9 cellular contexts compared by ENCODE assay signal in the genomic region with DNA sequence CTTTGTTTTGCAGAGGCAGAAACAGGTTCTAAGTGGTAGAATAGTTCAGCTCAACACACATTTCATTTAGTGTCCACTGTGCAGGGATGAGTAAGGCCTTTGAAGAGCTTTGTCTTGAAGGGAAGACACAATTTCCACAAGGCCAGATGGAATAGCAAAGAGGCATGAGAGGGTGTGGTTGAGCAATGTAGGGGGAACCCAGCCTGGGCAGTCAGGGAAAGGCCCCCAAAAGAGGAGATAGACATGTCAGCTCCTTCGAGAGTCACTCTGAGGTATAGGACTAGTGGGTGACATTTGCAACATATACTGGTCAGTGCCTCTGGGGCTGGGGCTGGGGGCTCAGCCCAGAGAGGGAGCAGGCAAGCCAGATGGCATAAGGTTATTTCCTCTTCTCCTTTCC. TPM values are rescaled to one million over a fixed set of nuclear protein-coding genes. Genes with fewer than 3 reads are reported as not detected.
DNase-seq lines count a peak whose midpoint lies in the region; ATAC-seq, FAIRE-seq and TF ChIP-seq lines count a peak whose summit lies in the region.
"Had no signal": no experiment of that assay in that cellular context is flagged by ENCODE, and none has a peak within 500 bp of the region (broad histone marks: within the 10 kb centered on the region; RNA-seq: fewer than 3 reads in every experiment).

No MANE protein-coding gene starts in this region.

- no peak for FAIRE-seq in HepG2 (lab: Jason Lieb, UNC)

- BruUV-seq in HepG2 (replicated peaks; lab: Mats Ljungman, UMichigan), result no TSS peak

- CTCF ChIA-PET in activated CD8-positive, alpha-beta memory T cell treated with anti-CD3 and anti-CD28 coated beads, Interleukin-2, amount 10 ng/mL, durations not matched to agents 7 days and 5 days (lab: Charles Lee), result interaction anchor here (0.7 to 1.6 kb wide), 3 partner anchors 19 to 400 kb away, joined by 3 to 4 read pairs (median 3); no protein-coding TSS in a partner anchor
- CTCF ChIA-PET in HepG2 (lab: Yijun Ruan, JAX; ENCODE audit: low intra/inter-chr PET ratio, low total read pairs), result no interaction called here

- no peaks in the 10 kb centered on the region for H3K9me3 ChIP-seq in adipocyte (ENCODE audit: control insufficient read depth, low read length)
- H3K9me3 ChIP-seq in HepG2 (ENCODE audit: low read length), result no peaks in the 10 kb centered on the region
- H3K9me3 ChIP-seq in stomach smooth muscle (ENCODE audit: control insufficient read depth in 2 of 2, low read length in 2 of 2), result no peaks in the 10 kb centered on the region

- intact Hi-C loops in HepG2 (cut with micrococcal nuclease; ENCODE audit: unreplicated experiment), result no loop called here

- H3K4me3 Mint-ChIP-seq in activated CD8-positive, alpha-beta memory T cell treated with anti-CD3 and anti-CD28 coated beads, Interleukin-2, amount 10 ng/mL, durations not matched to agents 7 days and 5 days, result no peak overlapping the region

- H3K27ac ChIP-seq in HepG2 (ENCODE audit: extremely low read length, insufficient read depth, low read length), result peak overlapping the region; percentile 67
- peak overlapping the region; percentile 55 for H3K27ac ChIP-seq in stomach smooth muscle (ENCODE audit: low read length)

- TF ChIP-seq RAD21 in HepG2 (CRISPR knock-in tag; IDR thresholded peaks at IDR 0.05), result no peak

- H3K36me3 ChIP-seq in adipocyte (ENCODE audit: control insufficient read depth, insufficient read depth, low read length, severe bottlenecking), result peaks cover 12% of the 10 kb centered on the region
- peaks cover 16 to 52% of the 10 kb centered on the region in 2 experiments for H3K36me3 ChIP-seq in HepG2 (replicated peaks in 1 of 2; ENCODE audit: control insufficient read depth in 1 of 2, insufficient read depth in 2 of 2, low read length in 2 of 2)
- H3K36me3 ChIP-seq in stomach smooth muscle (ENCODE audit: control insufficient read depth in 2 of 2, insufficient read depth in 2 of 2, low read length in 2 of 2), result peaks cover 13 to 17% of the 10 kb centered on the region in 2 donors

- peak overlapping the region; percentile 71 for H3K4me2 ChIP-seq in HepG2 (ENCODE audit: low read depth, low read length)

- H3K4me3 ChIP-seq in adipocyte (ENCODE audit: low read length) (peak overlapping the region; percentile 0), HepG2 (replicated peaks in 1 of 3; ENCODE audit: insufficient read depth in 1 of 3, low read depth in 2 of 3, low read length in 3 of 3) (peak overlapping the region; percentile 3 to 49 (median 14); a peak in 4 of 6 replicates), stomach smooth muscle (ENCODE audit: low read length in 2 of 2) (peak overlapping the region in 1 of 2 donors; percentile 52)

- H3K27me3 Mint-ChIP-seq in activated CD8-positive, alpha-beta memory T cell treated with anti-CD3 and anti-CD28 coated beads, Interleukin-2, amount 10 ng/mL, durations not matched to agents 7 days and 5 days, result no peaks in the 10 kb centered on the region
- H3K27me3 Mint-ChIP-seq: stimulated activated naive CD8-positive, alpha-beta T cell treated with anti-CD3 and anti-CD28 coated beads, Interleukin-15, amount 100 ng/mL, for 72 hours had no signal

- TF ChIP-seq EP300 in HepG2 (IDR thresholded peaks at IDR 0.05; ENCODE audit: low read depth in 2 of 2, low read length in 2 of 2), result no peak
- TF ChIP-seq EP300 in HepG2 (CRISPR knock-in tag; IDR thresholded peaks at IDR 0.05; ENCODE audit: borderline replicate concordance), result no peak

- in situ Hi-C loops in HepG2 (cut with HindIII; ENCODE audit: extremely low pct_ligation_motif_present, low pct_unique_long_range_greater_than_20kb), result no loop called here

- 91% methylated on average over 1 of the region's 1 CpG for WGBS in HepG2 (ENCODE audit: low lambda C conversion rate)

- no peaks in the 10 kb centered on the region for H3K9me3 Mint-ChIP-seq in activated CD8-positive, alpha-beta memory T cell treated with anti-CD3 and anti-CD28 coated beads, Interleukin-2, amount 10 ng/mL, durations not matched to agents 7 days and 5 days (ENCODE audit: low read depth)
- H3K9me3 Mint-ChIP-seq: stimulated activated naive CD8-positive, alpha-beta T cell treated with anti-CD3 and anti-CD28 coated beads, Interleukin-15, amount 100 ng/mL, for 72 hours had no signal

- POLR2A ChIA-PET in HepG2 (lab: Yijun Ruan, JAX), result interaction anchor here (0.7 to 2.1 kb wide), 7 partner anchors 7 to 124 kb away, joined by 3 to 13 read pairs (median 4); a partner anchor contains a TSS

- TF ChIP-seq POLR2A in HepG2 (IDR thresholded peaks at IDR 0.05; ENCODE audit: insufficient read depth in 1 of 2, low read depth in 2 of 2, low read length in 2 of 2), result no peak

- H2AFZ ChIP-seq in HepG2 (ENCODE audit: low read length), result no peak overlapping the region

- H3K9ac ChIP-seq in adipocyte (ENCODE audit: low read length) (no peak overlapping the region), HepG2 (ENCODE audit: insufficient read depth, low read depth, low read length) (peak overlapping the region; percentile 18), stomach smooth muscle (ENCODE audit: low read length in 2 of 2) (peak overlapping the region in 1 of 2 donors; percentile 21)

- DNase-seq in activated CD8-positive, alpha-beta memory T cell treated with anti-CD3 and anti-CD28 coated beads, Interleukin-2, amount 10 ng/mL, durations not matched to agents 7 days and 5 days, result no peak
- DNase-seq in activated CD8-positive, alpha-beta memory T cell treated with anti-CD3 and anti-CD28 coated beads, Interleukin-2, amount 50 U/mL, for 48 hours, result no peak
- peak; percentile 18 for DNase-seq in adipocyte (ENCODE audit: low read depth)
- no peak for DNase-seq in HepG2 (ENCODE audit: low spot score)
- DNase-seq in GM03348 (ENCODE audit: low spot score), result no peak
- DNase-seq in NCI-H1048 (lab: John Stamatoyannopoulos, UW), result no peak
- no peak for DNase-seq in pons (ENCODE audit: low spot score)
- DNase-seq: stimulated activated naive CD8-positive, alpha-beta T cell treated with anti-CD3 and anti-CD28 coated beads, Interleukin-15, amount 100 ng/mL, for 72 hours had no signal

- no peak for ATAC-seq in activated CD8-positive, alpha-beta memory T cell treated with anti-CD3 and anti-CD28 coated beads, Interleukin-2, amount 10 ng/mL, durations not matched to agents 7 days and 5 days
- ATAC-seq in HepG2, result peak; percentile 60
- ATAC-seq: stimulated activated naive CD8-positive, alpha-beta T cell treated with anti-CD3 and anti-CD28 coated beads, Interleukin-15, amount 100 ng/mL, for 72 hours had no signal

- H3K4me1 Mint-ChIP-seq in activated CD8-positive, alpha-beta memory T cell treated with anti-CD3 and anti-CD28 coated beads, Interleukin-2, amount 10 ng/mL, durations not matched to agents 7 days and 5 days, result peaks cover 54% of the 10 kb centered on the region

- H3K4me1 ChIP-seq in adipocyte (ENCODE audit: control insufficient read depth, insufficient read depth, low read length), result peaks cover 58% of the 10 kb centered on the region
- peaks cover 70% of the 10 kb centered on the region for H3K4me1 ChIP-seq in HepG2 (ENCODE audit: insufficient read depth, low read length)
- H3K4me1 ChIP-seq in stomach smooth muscle (ENCODE audit: control insufficient read depth, insufficient read depth, low read length), result peaks cover 68% of the 10 kb centered on the region

- H3K27ac Mint-ChIP-seq in activated CD8-positive, alpha-beta memory T cell treated with anti-CD3 and anti-CD28 coated beads, Interleukin-2, amount 10 ng/mL, durations not matched to agents 7 days and 5 days, result peak overlapping the region; percentile 35

- H3K27me3 ChIP-seq in adipocyte (replicated peaks; ENCODE audit: control insufficient read depth, insufficient read depth, low read length) (no peaks in the 10 kb centered on the region), HepG2 (ENCODE audit: control insufficient read depth in 1 of 2, insufficient read depth in 2 of 2, low read length in 2 of 2) (no peaks in the 10 kb centered on the region), stomach smooth muscle (ENCODE audit: control insufficient read depth in 1 of 2, insufficient read depth in 2 of 2, low read length in 2 of 2) (no peaks in the 10 kb centered on the region)

- no peak for TF ChIP-seq CTCF in HepG2 (CRISPR knock-in tag; IDR thresholded peaks at IDR 0.05)

- peaks cover 90% of the 10 kb centered on the region for H3K79me2 ChIP-seq in HepG2 (ENCODE audit: insufficient read depth, low read length)

- peaks cover 68% of the 10 kb centered on the region for H4K20me1 ChIP-seq in HepG2 (ENCODE audit: insufficient read depth, low read length)

- peaks cover 58% of the 10 kb centered on the region for H3K36me3 Mint-ChIP-seq in activated CD8-positive, alpha-beta memory T cell treated with anti-CD3 and anti-CD28 coated beads, Interleukin-2, amount 10 ng/mL, durations not matched to agents 7 days and 5 days

RNA-seq across cellular contexts. Expression of a gene that starts 7.0 kb away (rescaled TPM):
- 100 to 1,000 TPM; 111 to 126 TPM for total RNA-seq in activated CD8-positive, alpha-beta memory T cell treated with anti-CD3 and anti-CD28 coated beads, Interleukin-2, amount 10 ng/mL, durations not matched to agents 7 days and 5 days
- 68.9 and 77.9 TPM in 2 replicates for total RNA-seq in HepG2 (2016; rRNA removed; fragmentation: Illumina TruSeq; extraction: Trizol)
- total RNA-seq in HepG2 (2016; cell fraction: cytosol; rRNA removed; fragmentation: Illumina TruSeq; extraction: Trizol; ENCODE audit: low read depth), result 33.0 and 40.4 TPM in 2 replicates
- 67.3 and 68.1 TPM in 2 replicates for total RNA-seq in HepG2 (2016; cell fraction: insoluble cytoplasmic fraction; rRNA removed; fragmentation: Illumina TruSeq; extraction: Trizol)
- 116 and 133 TPM in 2 replicates for total RNA-seq in HepG2 (2016; cell fraction: membrane; rRNA removed; fragmentation: Illumina TruSeq; extraction: Trizol)
- total RNA-seq in HepG2 (2016; cell fraction: nucleus; rRNA removed; fragmentation: Illumina TruSeq; extraction: Trizol), result 33.2 and 35.5 TPM in 2 replicates
- 76.9 and 81.4 TPM in 2 replicates for polyA plus RNA-seq in HepG2 (2011; rRNA removed)
- polyA plus RNA-seq in HepG2 (2011; cell fraction: cytosol; rRNA removed), result 86.0 TPM in 2 replicates
- 33.7 and 38.7 TPM in 2 replicates for polyA plus RNA-seq in HepG2 (2011; cell fraction: nucleus; rRNA removed)
- 40.0 and 40.1 TPM in 2 replicates for polyA plus RNA-seq in HepG2 (2012)
- 28.2 and 39.0 TPM in 2 replicates for polyA plus RNA-seq in HepG2 (2016; cell fraction: cytosol; fragmentation: Illumina TruSeq; extraction: Trizol; ENCODE audit: low read depth)
- polyA plus RNA-seq in HepG2 (2016; cell fraction: insoluble cytoplasmic fraction; fragmentation: Illumina TruSeq; extraction: Trizol; ENCODE audit: low read depth), result 72.9 and 78.4 TPM in 2 replicates
- polyA plus RNA-seq in HepG2 (2016; cell fraction: membrane; fragmentation: Illumina TruSeq; extraction: Trizol; ENCODE audit: low read depth), result 87.0 and 103 TPM in 2 replicates
- polyA plus RNA-seq in HepG2 (2016; cell fraction: nucleus; fragmentation: Illumina TruSeq; extraction: Trizol; ENCODE audit: insufficient read depth, low read depth), result 49.9 and 55.5 TPM in 2 replicates
- polyA minus RNA-seq in HepG2 (2011; rRNA and poly(A)+ RNA removed; ENCODE audit: low replicate concordance), result 171 and 230 TPM in 2 replicates
- polyA minus RNA-seq in HepG2 (2011; cell fraction: cytosol; rRNA and poly(A)+ RNA removed), result 93.0 and 100 TPM in 2 replicates
- 24.7 and 35.2 TPM in 2 replicates for polyA minus RNA-seq in HepG2 (2011; cell fraction: nucleus; rRNA and poly(A)+ RNA removed)

RNA-seq across cellular contexts. Expression of a gene that starts 34.8 kb away (rescaled TPM):
- total RNA-seq in activated CD8-positive, alpha-beta memory T cell treated with anti-CD3 and anti-CD28 coated beads, Interleukin-2, amount 10 ng/mL, durations not matched to agents 7 days and 5 days, result 10 to 100 TPM; 23.8 to 24.8 TPM
- 15.3 and 19.7 TPM in 2 replicates for total RNA-seq in HepG2 (2016; rRNA removed; fragmentation: Illumina TruSeq; extraction: Trizol)
- 2.3 and 2.6 TPM in 2 replicates for total RNA-seq in HepG2 (2016; cell fraction: cytosol; rRNA removed; fragmentation: Illumina TruSeq; extraction: Trizol; ENCODE audit: low read depth)
- 15.3 and 17.1 TPM in 2 replicates for total RNA-seq in HepG2 (2016; cell fraction: insoluble cytoplasmic fraction; rRNA removed; fragmentation: Illumina TruSeq; extraction: Trizol)
- total RNA-seq in HepG2 (2016; cell fraction: membrane; rRNA removed; fragmentation: Illumina TruSeq; extraction: Trizol), result 8.6 and 9.8 TPM in 2 replicates
- total RNA-seq in HepG2 (2016; cell fraction: nucleus; rRNA removed; fragmentation: Illumina TruSeq; extraction: Trizol), result 8.6 and 10.2 TPM in 2 replicates
- 15.0 and 18.8 TPM in 2 replicates for polyA plus RNA-seq in HepG2 (2011; rRNA removed)
- polyA plus RNA-seq in HepG2 (2011; cell fraction: cytosol; rRNA removed), result 10.4 and 17.8 TPM in 2 replicates
- 32.9 and 37.7 TPM in 2 replicates for polyA plus RNA-seq in HepG2 (2011; cell fraction: nucleus; rRNA removed)
- 7.1 and 9.0 TPM in 2 replicates for polyA plus RNA-seq in HepG2 (2012)
- polyA plus RNA-seq in HepG2 (2016; cell fraction: cytosol; fragmentation: Illumina TruSeq; extraction: Trizol; ENCODE audit: low read depth), result 1.6 and 1.8 TPM in 2 replicates
- 13.7 and 17.7 TPM in 2 replicates for polyA plus RNA-seq in HepG2 (2016; cell fraction: insoluble cytoplasmic fraction; fragmentation: Illumina TruSeq; extraction: Trizol; ENCODE audit: low read depth)
- 5.4 and 6.6 TPM in 2 replicates for polyA plus RNA-seq in HepG2 (2016; cell fraction: membrane; fragmentation: Illumina TruSeq; extraction: Trizol; ENCODE audit: low read depth)
- polyA plus RNA-seq in HepG2 (2016; cell fraction: nucleus; fragmentation: Illumina TruSeq; extraction: Trizol; ENCODE audit: insufficient read depth, low read depth), result 15.0 and 16.9 TPM in 2 replicates
- 19.0 and 51.1 TPM in 2 replicates for polyA minus RNA-seq in HepG2 (2011; rRNA and poly(A)+ RNA removed; ENCODE audit: low replicate concordance)
- polyA minus RNA-seq in HepG2 (2011; cell fraction: cytosol; rRNA and poly(A)+ RNA removed), result 11.7 and 14.3 TPM in 2 replicates
- polyA minus RNA-seq in HepG2 (2011; cell fraction: nucleus; rRNA and poly(A)+ RNA removed), result 8.6 and 10.4 TPM in 2 replicates
